In genomic region chr16:3152273-3153076, GRCh38 we compare ENCODE assay signal across 8 cellular contexts. TPM values are rescaled to one million over a fixed set of nuclear protein-coding genes. Genes with fewer than 3 reads are reported as not detected.
DNase-seq lines count a peak whose midpoint lies in the region; ATAC-seq and TF ChIP-seq lines count a peak whose summit lies in the region.

No MANE protein-coding gene starts in this region.

- H3K27me3 ChIP-seq in ectodermal cell (ENCODE audit: control insufficient read depth, insufficient read depth, low read length, poor library complexity, severe bottlenecking), result peaks cover 35% of the 10 kb centered on the region
- H3K27me3 ChIP-seq in lower lobe of right lung (ENCODE audit: low read depth), result no peaks in the 10 kb centered on the region

- intact Hi-C loops in lower lobe of right lung (cut with DNase I), result no loop called here

- peak; percentile 96 for DNase-seq in NCI-H69 (lab: John Stamatoyannopoulos, UW)
- DNase-seq in activated CD4-positive, alpha-beta T cell treated with anti-CD3 and anti-CD28 coated beads, Interleukin-2, amount 50 U/mL, for 48 hours, result peak; percentile 94 to 95
- peak; percentile 79 for DNase-seq in lower lobe of right lung
- DNase-seq in stimulated activated CD4-positive, alpha-beta T cell treated with anti-CD3 and anti-CD28 coated beads, TNF-alpha, amount 100 ng/mL, for 1 hour (ENCODE audit: low read depth in 3 of 3, low spot score in 1 of 3), result peak in 2 of 3 donors; percentile 67 to 83

- no peaks in the 10 kb centered on the region for H3K4me1 ChIP-seq in ectodermal cell (ENCODE audit: control insufficient read depth, insufficient read depth, low read length)
- peaks cover 21% of the 10 kb centered on the region for H3K4me1 ChIP-seq in lower lobe of right lung

- H3K4me3 ChIP-seq in ectodermal cell (ENCODE audit: insufficient read depth, low read depth, low read length), result peak overlapping the region; percentile 66
- peak overlapping the region; percentile 45 for H3K4me3 ChIP-seq in lower lobe of right lung

- TF ChIP-seq CTCF in C4-2B (conservative IDR thresholded peaks at IDR 0.05) (peak; percentile 66), lower lobe of right lung (IDR thresholded peaks at IDR 0.05) (peak; percentile 35)

- WGBS in ectodermal cell, 2 experiments, result 1 to 2% methylated on average over 46 of the region's 46 CpGs

- H3K36me3 ChIP-seq in ectodermal cell (ENCODE audit: control insufficient read depth, insufficient read depth, low read length) (no peaks in the 10 kb centered on the region), lower lobe of right lung (no peaks in the 10 kb centered on the region)

- H3K9me3 ChIP-seq in ectodermal cell (ENCODE audit: control insufficient read depth, low read length), result no peaks in the 10 kb centered on the region
- no peaks in the 10 kb centered on the region for H3K9me3 ChIP-seq in lower lobe of right lung

- ATAC-seq in HG03354 (IDR thresholded peaks at IDR 0.05; ENCODE audit: poor library complexity, severe bottlenecking, unreplicated experiment) (peak; percentile 27), lower lobe of right lung (peak; percentile 42 to 48), HG02852 (IDR thresholded peaks at IDR 0.05; ENCODE audit: unreplicated experiment) (no peak)

- peak overlapping the region; percentile 0; the same call in 1 of the 2 replicates for H3K27ac ChIP-seq in C4-2B
- H3K27ac ChIP-seq in ectodermal cell (ENCODE audit: insufficient read depth, low read depth, low read length, poor library complexity, severe bottlenecking), result no peak overlapping the region
- peak overlapping the region; percentile 18 for H3K27ac ChIP-seq in lower lobe of right lung

RNA-seq across cellular contexts. Expression of gene ZNF213, which starts 17.6 kb away (rescaled TPM):
- polyA plus RNA-seq in ectodermal cell (2013, experiment 1 of 4), result 9.6 TPM
- polyA plus RNA-seq in ectodermal cell (2013, experiment 2 of 4), result 8.5 TPM
- 8.9 TPM for polyA plus RNA-seq in ectodermal cell (2013, experiment 3 of 4)
- polyA plus RNA-seq in ectodermal cell (2013, experiment 4 of 4), result 9.2 TPM
- 10.2 TPM for total RNA-seq in lower lobe of right lung

RNA-seq across cellular contexts. Expression of gene OR1F1, which starts 35.5 kb away (rescaled TPM):
- polyA plus RNA-seq in ectodermal cell (2013, experiment 1 of 4), result not detected
- not detected for polyA plus RNA-seq in ectodermal cell (2013, experiment 2 of 4)
- polyA plus RNA-seq in ectodermal cell (2013, experiment 3 of 4), result not detected
- not detected for polyA plus RNA-seq in ectodermal cell (2013, experiment 4 of 4)
- total RNA-seq in lower lobe of right lung, result not detected

RNA-seq across cellular contexts. Expression of gene ZNF205, which starts 40.1 kb away (rescaled TPM):
- polyA plus RNA-seq in ectodermal cell (2013, experiment 1 of 4), result 19.7 TPM
- 19.5 TPM for polyA plus RNA-seq in ectodermal cell (2013, experiment 2 of 4)
- polyA plus RNA-seq in ectodermal cell (2013, experiment 3 of 4), result 16.9 TPM
- polyA plus RNA-seq in ectodermal cell (2013, experiment 4 of 4), result 17.8 TPM
- 11.9 TPM for total RNA-seq in lower lobe of right lung

RNA-seq across cellular contexts. Expression of gene ZSCAN10, which starts 53.4 kb away (rescaled TPM):
- polyA plus RNA-seq in ectodermal cell (2013, experiment 1 of 4), result 8.9 TPM
- 8.2 TPM for polyA plus RNA-seq in ectodermal cell (2013, experiment 2 of 4)
- 9.5 TPM for polyA plus RNA-seq in ectodermal cell (2013, experiment 3 of 4)
- polyA plus RNA-seq in ectodermal cell (2013, experiment 4 of 4), result 10.3 TPM
- not detected for total RNA-seq in lower lobe of right lung
